17 cellular contexts compared by ENCODE assay signal in genomic region chr9:128136816-128137793, GRCh38. TPM values are rescaled to one million over a fixed set of nuclear protein-coding genes. Genes with fewer than 3 reads are reported as not detected.
DNase-seq lines count a peak whose midpoint lies in the region; ATAC-seq and TF ChIP-seq lines count a peak whose summit lies in the region.
"Had no signal": no experiment of that assay in that cellular context is flagged by ENCODE, and none has a peak within 500 bp of the region (broad histone marks: within the 10 kb centered on the region; RNA-seq: fewer than 3 reads in every experiment).

No MANE protein-coding gene starts in this region.

- H3K4me3 ChIP-seq in upper lobe of right lung (no peak overlapping the region), A673 (ENCODE audit: low read depth, low read length, poor library complexity, severe bottlenecking) (no peak overlapping the region)
- H3K4me3 ChIP-seq: heart right ventricle, sigmoid colon had no signal

- no peak for TF ChIP-seq CTCF in glutamatergic neuron (IDR thresholded peaks at IDR 0.05; ENCODE audit: partially characterized antibody, unreplicated experiment)
- no peak for TF ChIP-seq CTCF in upper lobe of right lung (IDR thresholded peaks at IDR 0.05)
- no peak for TF ChIP-seq CTCF in A673 (conservative IDR thresholded peaks at IDR 0.05; ENCODE audit: low read depth, low read length)

- no peak for DNase-seq in activated naive CD8-positive, alpha-beta T cell treated with anti-CD3 and anti-CD28 coated beads, Interleukin-2, amount 50 U/mL, for 24 hours
- no peak for DNase-seq in activated naive CD8-positive, alpha-beta T cell treated with anti-CD3 and anti-CD28 coated beads for 36 hours
- DNase-seq in T-helper 17 cell (no peak), glutamatergic neuron (peak; percentile 5), upper lobe of right lung (no peak), A673 (ENCODE audit: low spot score) (no peak), COR-L47 (lab: John Stamatoyannopoulos, UW) (no peak)
- DNase-seq: 8988T; activated effector memory CD4-positive, alpha-beta T cell treated with Interleukin-2 at 50 U/mL for 16 hours; Kasumi-1; NCI-H345; sigmoid colon had no signal

- peak overlapping the region; percentile 27 for H3K27ac Mint-ChIP-seq in activated naive CD8-positive, alpha-beta T cell treated with anti-CD3 and anti-CD28 coated beads, Interleukin-2, amount 50 U/mL, for 24 hours
- no peak overlapping the region for H3K27ac Mint-ChIP-seq in activated naive CD8-positive, alpha-beta T cell treated with anti-CD3 and anti-CD28 coated beads for 36 hours
- H3K27ac Mint-ChIP-seq in T-helper 17 cell = no peak overlapping the region
- peak overlapping the region; percentile 73 for H3K27ac Mint-ChIP-seq in glutamatergic neuron (ENCODE audit: unreplicated experiment)
- H3K27ac Mint-ChIP-seq: dendritic cell treated with granulocyte-macrophage colony-stimulating factor and Interleukin-4, amounts not matched to agents 40 ng/mL and 50 ng/mL, for 4 days; mesothelial cell of epicardium had no signal

- H3K9me3 Mint-ChIP-seq in activated naive CD8-positive, alpha-beta T cell treated with anti-CD3 and anti-CD28 coated beads, Interleukin-2, amount 50 U/mL, for 24 hours = no peaks in the 10 kb centered on the region
- H3K9me3 Mint-ChIP-seq in activated naive CD8-positive, alpha-beta T cell treated with anti-CD3 and anti-CD28 coated beads for 36 hours = no peaks in the 10 kb centered on the region
- H3K9me3 Mint-ChIP-seq in glutamatergic neuron (ENCODE audit: unreplicated experiment) = peaks cover 23% of the 10 kb centered on the region
- H3K9me3 Mint-ChIP-seq: dendritic cell treated with granulocyte-macrophage colony-stimulating factor and Interleukin-4, amounts not matched to agents 40 ng/mL and 50 ng/mL, for 4 days had no signal

- no peak for ATAC-seq in activated naive CD8-positive, alpha-beta T cell treated with anti-CD3 and anti-CD28 coated beads, Interleukin-2, amount 50 U/mL, for 24 hours
- ATAC-seq in T-helper 17 cell (no peak), upper lobe of right lung (peak; percentile 9), HG02759 (IDR thresholded peaks at IDR 0.05; ENCODE audit: unreplicated experiment) (no peak)
- ATAC-seq: activated CD4-positive, CD25-positive, alpha-beta regulatory T cell treated with anti-CD3 and anti-CD28 coated beads, Interleukin-2, amount 50 U/mL, for 24 hours had no signal

- peaks cover 7% of the 10 kb centered on the region for H3K27me3 Mint-ChIP-seq in activated naive CD8-positive, alpha-beta T cell treated with anti-CD3 and anti-CD28 coated beads, Interleukin-2, amount 50 U/mL, for 24 hours
- peaks cover 4% of the 10 kb centered on the region for H3K27me3 Mint-ChIP-seq in activated naive CD8-positive, alpha-beta T cell treated with anti-CD3 and anti-CD28 coated beads for 36 hours
- peaks cover 7% of the 10 kb centered on the region for H3K27me3 Mint-ChIP-seq in T-helper 17 cell
- peaks cover 9% of the 10 kb centered on the region for H3K27me3 Mint-ChIP-seq in glutamatergic neuron (ENCODE audit: unreplicated experiment)

- H3K9me3 ChIP-seq in T-helper 17 cell (ENCODE audit: control insufficient read depth, low read length, poor library complexity, severe bottlenecking) = no peaks in the 10 kb centered on the region
- no peaks in the 10 kb centered on the region for H3K9me3 ChIP-seq in upper lobe of right lung
- no peaks in the 10 kb centered on the region for H3K9me3 ChIP-seq in A673 (ENCODE audit: low read depth, low read length, poor library complexity, severe bottlenecking)
- H3K9me3 ChIP-seq: sigmoid colon had no signal

- no TSS peak for BruUV-seq in A673 (replicated peaks; lab: Mats Ljungman, UMichigan)

- no peak overlapping the region for H3K27ac ChIP-seq in upper lobe of right lung
- no peak overlapping the region for H3K27ac ChIP-seq in A673 (ENCODE audit: low read depth, low read length, poor library complexity, severe bottlenecking)
- H3K27ac ChIP-seq: heart right ventricle, sigmoid colon had no signal

- H3K4me3 Mint-ChIP-seq in activated naive CD8-positive, alpha-beta T cell treated with anti-CD3 and anti-CD28 coated beads, Interleukin-2, amount 50 U/mL, for 24 hours = no peak overlapping the region
- no peak overlapping the region for H3K4me3 Mint-ChIP-seq in activated naive CD8-positive, alpha-beta T cell treated with anti-CD3 and anti-CD28 coated beads for 36 hours
- H3K4me3 Mint-ChIP-seq in T-helper 17 cell (peak overlapping the region; percentile 21), glutamatergic neuron (ENCODE audit: unreplicated experiment) (peak overlapping the region; percentile 36)
- H3K4me3 Mint-ChIP-seq: dendritic cell treated with granulocyte-macrophage colony-stimulating factor and Interleukin-4, amounts not matched to agents 40 ng/mL and 50 ng/mL, for 4 days; mesothelial cell of epicardium had no signal

- peaks cover 4% of the 10 kb centered on the region for H3K4me1 Mint-ChIP-seq in activated naive CD8-positive, alpha-beta T cell treated with anti-CD3 and anti-CD28 coated beads, Interleukin-2, amount 50 U/mL, for 24 hours
- peaks cover 9% of the 10 kb centered on the region for H3K4me1 Mint-ChIP-seq in activated naive CD8-positive, alpha-beta T cell treated with anti-CD3 and anti-CD28 coated beads for 36 hours
- H3K4me1 Mint-ChIP-seq in T-helper 17 cell = peaks cover 14% of the 10 kb centered on the region
- peaks cover 53% of the 10 kb centered on the region for H3K4me1 Mint-ChIP-seq in glutamatergic neuron (ENCODE audit: low read depth, unreplicated experiment)

- intact Hi-C loops in upper lobe of right lung (cut with DNase I) = no loop called here
- intact Hi-C loops in A673 (cut with micrococcal nuclease; ENCODE audit: unreplicated experiment) = no loop called here

- POLR2A ChIA-PET in A673 (lab: Charles Lee; ENCODE audit: low non-redundant PET) = no interaction called here

- H3K4me1 ChIP-seq in upper lobe of right lung (no peaks in the 10 kb centered on the region), A673 (ENCODE audit: insufficient read depth, low read length, poor library complexity, severe bottlenecking) (no peaks in the 10 kb centered on the region)
- H3K4me1 ChIP-seq: sigmoid colon had no signal

- no peaks in the 10 kb centered on the region for H3K36me3 Mint-ChIP-seq in activated naive CD8-positive, alpha-beta T cell treated with anti-CD3 and anti-CD28 coated beads, Interleukin-2, amount 50 U/mL, for 24 hours (ENCODE audit: low read depth)
- no peaks in the 10 kb centered on the region for H3K36me3 Mint-ChIP-seq in activated naive CD8-positive, alpha-beta T cell treated with anti-CD3 and anti-CD28 coated beads for 36 hours
- no peaks in the 10 kb centered on the region for H3K36me3 Mint-ChIP-seq in T-helper 17 cell (ENCODE audit: low read depth)
- peaks cover 6% of the 10 kb centered on the region for H3K36me3 Mint-ChIP-seq in glutamatergic neuron (ENCODE audit: unreplicated experiment)
- H3K36me3 Mint-ChIP-seq: mesothelial cell of epicardium had no signal

- H3K27me3 ChIP-seq in upper lobe of right lung (no peaks in the 10 kb centered on the region), A673 (replicated peaks; ENCODE audit: insufficient read depth, low read depth, low read length, poor library complexity) (no peaks in the 10 kb centered on the region)
- H3K27me3 ChIP-seq: heart right ventricle, sigmoid colon had no signal

- CTCF ChIA-PET in A673 (lab: Charles Lee) = no interaction called here

- no peaks in the 10 kb centered on the region for H3K36me3 ChIP-seq in upper lobe of right lung
- no peaks in the 10 kb centered on the region for H3K36me3 ChIP-seq in A673 (ENCODE audit: insufficient read depth, low read length, poor library complexity, severe bottlenecking)
- H3K36me3 ChIP-seq: heart right ventricle, sigmoid colon had no signal

RNA-seq across cellular contexts. Expression of gene PTGES2, which starts 9.6 kb away (rescaled TPM):
- 10 to 100 TPM; 63.3 to 66.1 TPM for total RNA-seq in activated naive CD8-positive, alpha-beta T cell treated with anti-CD3 and anti-CD28 coated beads for 36 hours
- total RNA-seq in T-helper 17 cell = 10 to 100 TPM; 46.4 to 58.2 TPM
- 85.1 TPM for total RNA-seq in glutamatergic neuron (ENCODE audit: unreplicated experiment)
- total RNA-seq in upper lobe of right lung = 35.1 TPM
- total RNA-seq in A673 (2021) = 120 and 122 TPM in 2 replicates

RNA-seq across cellular contexts. Expression of gene LCN2, which starts 12.1 kb away (rescaled TPM):
- total RNA-seq in activated naive CD8-positive, alpha-beta T cell treated with anti-CD3 and anti-CD28 coated beads for 36 hours = not detected
- total RNA-seq in T-helper 17 cell (1 to 10 TPM in 1 of 2 donors, not detected in 1; 9.3 TPM), glutamatergic neuron (ENCODE audit: unreplicated experiment) (not detected), upper lobe of right lung (14.3 TPM), A673 (2021) (not detected in 2 replicates)
- total RNA-seq: mesothelial cell of epicardium, sigmoid colon had no signal

RNA-seq across cellular contexts. Expression of gene BBLN, which starts 23.0 kb away (rescaled TPM):
- total RNA-seq in activated naive CD8-positive, alpha-beta T cell treated with anti-CD3 and anti-CD28 coated beads for 36 hours = 10 to 100 TPM; 74.1 to 77.3 TPM
- total RNA-seq in T-helper 17 cell = 10 to 100 TPM; 71.0 to 87.9 TPM
- total RNA-seq in glutamatergic neuron (ENCODE audit: unreplicated experiment) = 147 TPM
- 39.0 TPM for total RNA-seq in upper lobe of right lung
- total RNA-seq in A673 (2021) = 41.9 and 50.2 TPM in 2 replicates

RNA-seq across cellular contexts. Expression of gene CIZ1, which starts 54.3 kb away (rescaled TPM):
- total RNA-seq in activated naive CD8-positive, alpha-beta T cell treated with anti-CD3 and anti-CD28 coated beads for 36 hours = 10 to 100 TPM; 86.8 to 91.3 TPM
- 100 to 1,000 TPM; 128 to 134 TPM for total RNA-seq in T-helper 17 cell
- 174 TPM for total RNA-seq in glutamatergic neuron (ENCODE audit: unreplicated experiment)
- total RNA-seq in upper lobe of right lung = 107 TPM
- total RNA-seq in A673 (2021) = 158 and 161 TPM in 2 replicates

Comparison
In these comparisons a context has a peak if more than half of its experiments do, and no peak if none do; other contexts are left out.
1. H3K27ac Mint-ChIP-seq: peak in activated naive CD8-positive, alpha-beta T cell treated with anti-CD3 and anti-CD28 coated beads, Interleukin-2, amount 50 U/mL, for 24 hours (single experiment) and glutamatergic neuron (single experiment); none in activated naive CD8-positive, alpha-beta T cell treated with anti-CD3 and anti-CD28 coated beads for 36 hours (single experiment) and T-helper 17 cell (single experiment).
2. H3K4me3 Mint-ChIP-seq: peak in T-helper 17 cell (single experiment) and glutamatergic neuron (single experiment); none in activated naive CD8-positive, alpha-beta T cell treated with anti-CD3 and anti-CD28 coated beads, Interleukin-2, amount 50 U/mL, for 24 hours (single experiment) and activated naive CD8-positive, alpha-beta T cell treated with anti-CD3 and anti-CD28 coated beads for 36 hours (single experiment).